In genomic region chr11:101862410-101863233, GRCh38 we compare ENCODE assay signal across 9 cellular contexts. TPM values are rescaled to one million over a fixed set of nuclear protein-coding genes. Genes with fewer than 3 reads are reported as not detected.
A peak's percentile ranks its signal among the peaks of the same experiment; 100 is the strongest.
DNase-seq lines count a peak whose midpoint lies in the region; ATAC-seq, FAIRE-seq and TF ChIP-seq lines count a peak whose summit lies in the region.
"Had no signal": no experiment of that assay in that cellular context is flagged by ENCODE, and none has a peak within 500 bp of the region (broad histone marks: within the 10 kb centered on the region; RNA-seq: fewer than 3 reads in every experiment).

No MANE protein-coding gene starts in this region.

- no peak overlapping the region for H3K27ac Mint-ChIP-seq in immature natural killer cell

- no peaks in the 10 kb centered on the region for H3K9me3 ChIP-seq in ascending aorta
- H3K9me3 ChIP-seq: body of pancreas had no signal

- H3K27me3 Mint-ChIP-seq in immature natural killer cell (ENCODE audit: low read depth in 3 of 3): peaks cover 2 to 4% (median 3%) of the 10 kb centered on the region in 3 donors

- no peaks in the 10 kb centered on the region for H3K4me1 ChIP-seq in ascending aorta
- H3K4me1 ChIP-seq: body of pancreas had no signal

- intact Hi-C loops in ascending aorta (cut with DNase I) (loop anchor here (5.0 to 10.0 kb wide), 3 partner anchors 55 to 242 kb away; partner anchors contain the start of genes ANGPTL5 and CEP126), left colon (cut with DNase I, micrococcal nuclease) (loop anchor here in 1 of 2 donors (5.0 kb wide), 1 partner anchor 145 kb away; no protein-coding TSS in a partner anchor)

- no peaks in the 10 kb centered on the region for H3K27me3 ChIP-seq in ascending aorta
- H3K27me3 ChIP-seq: body of pancreas had no signal

- no peaks in the 10 kb centered on the region for H3K36me3 ChIP-seq in ascending aorta

- H3K4me3 Mint-ChIP-seq in immature natural killer cell: no peak overlapping the region

- peak; percentile 97 for FAIRE-seq in HTR-8/SVneo (lab: Jason Lieb, UNC)

- peak in 2 of 3 experiments; percentile 19 to 42 for TF ChIP-seq CTCF in ascending aorta (IDR thresholded peaks at IDR 0.05)

- no peaks in the 10 kb centered on the region for H3K4me1 Mint-ChIP-seq in immature natural killer cell

- ATAC-seq in left colon (peak; percentile 45), GM18519 (IDR thresholded peaks at IDR 0.05; ENCODE audit: low FRiP score, unreplicated experiment) (no peak)
- ATAC-seq: body of pancreas had no signal

- H3K9me3 Mint-ChIP-seq in immature natural killer cell: no peaks in the 10 kb centered on the region

- H3K27ac ChIP-seq in ascending aorta: no peak overlapping the region
- H3K27ac ChIP-seq: body of pancreas had no signal

- H3K4me3 ChIP-seq in ascending aorta: no peak overlapping the region
- H3K4me3 ChIP-seq: body of pancreas had no signal

- peak; percentile 66 for DNase-seq in AG08395 (ENCODE audit: low spot score)
- DNase-seq in HTR-8/SVneo (ENCODE audit: insufficient read length, low spot score): peak; percentile 62
- DNase-seq in ascending aorta (ENCODE audit: low spot score in 2 of 2): no peak
- no peak for DNase-seq in left colon
- DNase-seq in NCI-H2196 (lab: John Stamatoyannopoulos, UW; ENCODE audit: unreplicated experiment): no peak
- DNase-seq in immature natural killer cell: no peak
- no peak for DNase-seq in superior temporal gyrus (ENCODE audit: extremely low spot score)

- no peaks in the 10 kb centered on the region for H3K36me3 Mint-ChIP-seq in immature natural killer cell

RNA-seq across cellular contexts. Expression of gene CEP126, which starts 52.2 kb away (rescaled TPM):
- total RNA-seq in ascending aorta (7.2 TPM), left colon (1 to 10 TPM; 4.0 to 4.1 TPM)
- 1 to 10 TPM in 1 of 3 donors, under 1 TPM in 2; 0.62 to 4.2 (median 0.75) TPM for polyA plus RNA-seq in immature natural killer cell

RNA-seq across cellular contexts. Expression of gene ANGPTL5, which starts 53.7 kb away (rescaled TPM):
- total RNA-seq in ascending aorta: not detected
- total RNA-seq in left colon: under 1 TPM; 0.12 to 0.28 TPM
- not detected for polyA plus RNA-seq in immature natural killer cell
- total RNA-seq: body of pancreas had no signal

Comparison
In these comparisons a context has a peak if more than half of its experiments do, and no peak if none do; other contexts are left out.
1. DNase-seq: peak in AG08395 (single experiment) and HTR-8/SVneo (single experiment); none in ascending aorta (0 of 2), left colon (0 of 2), NCI-H2196 (single experiment), immature natural killer cell (0 of 3) and superior temporal gyrus (single experiment).